Comparison of ENCODE assay signal across 8 cellular contexts in the genomic region with DNA sequence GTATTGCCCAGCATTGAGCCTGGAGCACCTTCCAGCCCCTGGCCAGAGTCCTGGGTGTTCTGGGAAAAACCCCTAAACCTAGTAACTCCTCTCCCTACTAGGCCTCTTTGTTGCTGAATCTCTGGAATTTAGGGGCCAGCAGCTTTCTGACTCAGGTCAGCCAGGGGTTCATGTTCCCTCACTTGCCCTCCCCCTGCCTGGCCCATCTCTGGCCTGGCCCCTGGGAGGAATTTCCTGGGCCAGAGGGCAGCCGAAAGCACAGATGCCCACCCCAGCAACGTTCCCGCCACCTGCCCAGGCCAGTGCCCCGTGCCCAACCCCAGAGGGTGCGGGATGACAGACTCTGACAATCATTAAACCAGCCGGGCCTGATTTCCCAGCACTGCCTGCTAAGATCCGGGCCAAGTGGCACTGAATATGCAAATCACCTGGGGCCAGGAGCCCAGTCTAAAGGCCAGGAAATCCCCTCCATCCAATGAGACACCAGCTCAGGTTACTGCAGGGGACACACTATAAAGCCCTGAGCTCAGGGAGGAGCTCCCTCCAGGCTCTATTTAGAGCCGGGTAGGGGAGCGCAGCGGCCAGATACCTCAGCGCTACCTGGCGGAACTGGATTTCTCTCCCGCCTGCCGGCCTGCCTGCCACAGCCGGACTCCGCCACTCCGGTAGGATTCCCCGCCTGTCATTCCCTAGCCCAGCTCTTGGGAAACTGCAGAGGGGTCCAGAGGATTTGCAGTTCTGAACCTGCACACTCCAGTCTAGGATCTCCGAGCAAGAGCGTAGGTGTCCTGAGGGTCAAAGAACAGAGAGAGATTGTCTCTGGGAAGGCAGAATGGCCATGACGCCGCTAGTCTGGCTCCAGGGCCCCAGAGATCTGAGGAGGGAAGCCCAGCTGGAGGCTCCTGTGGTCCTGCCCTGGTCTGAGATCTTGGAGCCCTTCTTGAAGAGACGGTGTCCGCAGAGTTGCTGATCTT. TPM values are rescaled to one million over a fixed set of nuclear protein-coding genes. Genes with fewer than 3 reads are reported as not detected.
DNase-seq lines count a peak whose midpoint lies in the region; ATAC-seq, FAIRE-seq and TF ChIP-seq lines count a peak whose summit lies in the region.

A gene (plus strand): TSS at position 546 of the 974 bp plus-strand sequence. CDS start 550 bp downstream, outside the sequence.

- no peaks in the 10 kb centered on the region for H3K9me2 ChIP-seq in OCI-LY7 (ENCODE audit: insufficient read depth, low read length)

- H3K27ac ChIP-seq in C4-2B (peak within 1 kb of the TSS; percentile 87), OCI-LY7 (ENCODE audit: low read depth, low read length, poor library complexity, severe bottlenecking) (no peak within 1 kb of the TSS)

- no peak within 1 kb of the TSS for H3K4me2 ChIP-seq in OCI-LY7 (ENCODE audit: low read length)

- no peaks in the 10 kb centered on the region for H3K4me1 Mint-ChIP-seq in T-helper 2 cell treated with Interferon-gamma antibody and Interleukin-4, amounts not matched to agents 5 μg/mL and 100 μg/mL, for 36 hours (ENCODE audit: low read depth)
- H3K4me1 Mint-ChIP-seq in activated T-cell treated with anti-CD3 and anti-CD28 coated beads, Interleukin-2, amount 50 U/mL, for 24 hours (ENCODE audit: low read depth), result no peaks in the 10 kb centered on the region

- intact Hi-C loops in OCI-LY7 (cut with micrococcal nuclease; ENCODE audit: unreplicated experiment), result no loop called here

- TF ChIP-seq CTCF in C4-2B (conservative IDR thresholded peaks at IDR 0.05), result no peak; the same call in 1 of the 2 replicates
- no peak for TF ChIP-seq CTCF in OCI-LY7 (conservative IDR thresholded peaks at IDR 0.05; ENCODE audit: low read length)

- H3K27me3 Mint-ChIP-seq in T-helper 2 cell treated with Interferon-gamma antibody and Interleukin-4, amounts not matched to agents 5 μg/mL and 100 μg/mL, for 36 hours (ENCODE audit: low read depth), result no peaks in the 10 kb centered on the region
- H3K27me3 Mint-ChIP-seq in activated T-cell treated with anti-CD3 and anti-CD28 coated beads, Interleukin-2, amount 50 U/mL, for 24 hours, result no peaks in the 10 kb centered on the region

- no peak within 1 kb of the TSS for H3K4me3 ChIP-seq in OCI-LY7 (ENCODE audit: low read depth, low read length, poor library complexity, severe bottlenecking)

- H3K9me3 ChIP-seq in OCI-LY7 (ENCODE audit: low read length), result no peaks in the 10 kb centered on the region

- POLR2A ChIA-PET in OCI-LY7 (lab: Charles Lee), result interaction anchor here (0.7 kb wide), 1 partner anchor 279 kb away, joined by 4 read pairs; no protein-coding TSS in a partner anchor

- H2AFZ ChIP-seq in OCI-LY7 (ENCODE audit: low read length), result no peak within 1 kb of the TSS

- H3K4me3 Mint-ChIP-seq in T-helper 2 cell treated with Interferon-gamma antibody and Interleukin-4, amounts not matched to agents 5 μg/mL and 100 μg/mL, for 36 hours, result no peak within 1 kb of the TSS
- no peak within 1 kb of the TSS for H3K4me3 Mint-ChIP-seq in activated T-cell treated with anti-CD3 and anti-CD28 coated beads, Interleukin-2, amount 50 U/mL, for 24 hours

- peak; percentile 93 for FAIRE-seq in GM19239 (lab: Jason Lieb, UNC)

- peaks cover 9% of the 10 kb centered on the region for H3K4me1 ChIP-seq in OCI-LY7 (ENCODE audit: insufficient read depth, low read length, poor library complexity, severe bottlenecking)

- DNase-seq in GM19239 (ENCODE audit: insufficient read length, low spot score), result peak; percentile 88
- DNase-seq in OCI-LY7 (ENCODE audit: low spot score), result peak; percentile 28
- peak; percentile 92 for DNase-seq in iPS-NIHi11 (ENCODE audit: low spot score)
- DNase-seq in T-helper 2 cell treated with Interferon-gamma antibody and Interleukin-4, amounts not matched to agents 5 μg/mL and 100 μg/mL, for 36 hours (ENCODE audit: low spot score), result no peak
- no peak for DNase-seq in activated T-cell treated with anti-CD3 and anti-CD28 coated beads, Interleukin-2, amount 50 U/mL, for 24 hours
- DNase-seq in stimulated activated CD4-positive, alpha-beta T cell treated with anti-CD3 and anti-CD28 coated beads, Interleukin-2, amount 100 ng/mL, for 48 hours, result no peak

- peak; percentile 73 for ATAC-seq in HG03439 (IDR thresholded peaks at IDR 0.05; ENCODE audit: unreplicated experiment)

- no peaks in the 10 kb centered on the region for H3K36me3 ChIP-seq in OCI-LY7 (ENCODE audit: insufficient read depth, low read length)

- no TSS peak for BruUV-seq in OCI-LY7 (replicated peaks; lab: Mats Ljungman, UMichigan)

- H3K9me3 Mint-ChIP-seq in T-helper 2 cell treated with Interferon-gamma antibody and Interleukin-4, amounts not matched to agents 5 μg/mL and 100 μg/mL, for 36 hours, result no peaks in the 10 kb centered on the region
- no peaks in the 10 kb centered on the region for H3K9me3 Mint-ChIP-seq in activated T-cell treated with anti-CD3 and anti-CD28 coated beads, Interleukin-2, amount 50 U/mL, for 24 hours

- no peaks in the 10 kb centered on the region for H4K20me1 ChIP-seq in OCI-LY7 (ENCODE audit: insufficient read depth, low read length)

- CTCF ChIA-PET in OCI-LY7 (lab: Charles Lee; ENCODE audit: unreplicated experiment), result interaction anchor here (0.6 kb wide), 1 partner anchor 24 kb away, joined by 3 read pairs; no protein-coding TSS in a partner anchor

- peaks cover 3% of the 10 kb centered on the region for H3K36me3 Mint-ChIP-seq in T-helper 2 cell treated with Interferon-gamma antibody and Interleukin-4, amounts not matched to agents 5 μg/mL and 100 μg/mL, for 36 hours (ENCODE audit: low read depth)
- peaks cover 15% of the 10 kb centered on the region for H3K36me3 Mint-ChIP-seq in activated T-cell treated with anti-CD3 and anti-CD28 coated beads, Interleukin-2, amount 50 U/mL, for 24 hours (ENCODE audit: low read depth)

- no peaks in the 10 kb centered on the region for H3K79me2 ChIP-seq in OCI-LY7 (ENCODE audit: insufficient read depth, low read depth, low read length)

- no peak within 1 kb of the TSS for H3K27ac Mint-ChIP-seq in T-helper 2 cell treated with Interferon-gamma antibody and Interleukin-4, amounts not matched to agents 5 μg/mL and 100 μg/mL, for 36 hours
- no peak within 1 kb of the TSS for H3K27ac Mint-ChIP-seq in activated T-cell treated with anti-CD3 and anti-CD28 coated beads, Interleukin-2, amount 50 U/mL, for 24 hours

RNA-seq across cellular contexts. Expression of the gene that starts here (rescaled TPM):
- 0.09 TPM in 1 of 2 replicates, not detected in the other for total RNA-seq in OCI-LY7 (2014; rRNA removed; shearing (Covaris generic))
- 0.18 and 0.44 TPM in 2 replicates for total RNA-seq in OCI-LY7 (2022)

Comparison
In these comparisons a context has a peak if more than half of its experiments do, and no peak if none do; other contexts are left out.
1. Peak in DNase-seq in OCI-LY7; RNA of the gene not detected or under 1 TPM.
2. DNase-seq: peak in GM19239 (single experiment) and iPS-NIHi11 (single experiment); none in T-helper 2 cell treated with Interferon-gamma antibody and Interleukin-4, amounts not matched to agents 5 μg/mL and 100 μg/mL, for 36 hours (single experiment), activated T-cell treated with anti-CD3 and anti-CD28 coated beads, Interleukin-2, amount 50 U/mL, for 24 hours (single experiment) and stimulated activated CD4-positive, alpha-beta T cell treated with anti-CD3 and anti-CD28 coated beads, Interleukin-2, amount 100 ng/mL, for 48 hours (0 of 2).